In genomic region chr14:104151546-104152245, GRCh38 we compare ENCODE assay signal across 20 cellular contexts. TPM values are rescaled to one million over a fixed set of nuclear protein-coding genes. Genes with fewer than 3 reads are reported as not detected.
DNase-seq lines count a peak whose midpoint lies in the region; ATAC-seq and TF ChIP-seq lines count a peak whose summit lies in the region.
"Had no signal": no experiment of that assay in that cellular context is flagged by ENCODE, and none has a peak within 500 bp of the region (broad histone marks: within the 10 kb centered on the region; RNA-seq: fewer than 3 reads in every experiment).

No MANE protein-coding gene starts in this region.

- H2BK15ac ChIP-seq in mesenchymal stem cell (ENCODE audit: low read depth, poor library complexity, severe bottlenecking) (peak overlapping the region; percentile 16), neuronal stem cell (ENCODE audit: low read length) (peak overlapping the region; percentile 74)

- no peak overlapping the region for H2BK5ac ChIP-seq in mesenchymal stem cell (ENCODE audit: low read depth, low read length, poor library complexity, severe bottlenecking)
- peak overlapping the region; percentile 42 for H2BK5ac ChIP-seq in neuronal stem cell (ENCODE audit: low read length)

- H3K23ac ChIP-seq in mesenchymal stem cell (ENCODE audit: low read length in 2 of 2) (no peak overlapping the region), neuronal stem cell (ENCODE audit: low read depth, low read length, poor library complexity) (peak overlapping the region; percentile 89)

- H3K4me3 Mint-ChIP-seq in GM23338 (no peak overlapping the region), Calu3 (ENCODE audit: low read depth, unreplicated experiment) (no peak overlapping the region)

- peaks cover 10% of the 10 kb centered on the region for H3K27me3 Mint-ChIP-seq in GM23338 (ENCODE audit: insufficient read depth, low read depth, poor library complexity)
- H3K27me3 Mint-ChIP-seq in Calu3 (ENCODE audit: unreplicated experiment): peaks cover 41% of the 10 kb centered on the region

- peak overlapping the region; percentile 40; the same call in 1 of the 2 replicates for H3K27ac Mint-ChIP-seq in GM23338
- H3K27ac Mint-ChIP-seq in Calu3 (ENCODE audit: unreplicated experiment): no peak overlapping the region

- H3K9me3 Mint-ChIP-seq in GM23338 (no peaks in the 10 kb centered on the region), Calu3 (ENCODE audit: low read depth, unreplicated experiment) (no peaks in the 10 kb centered on the region)

- no peaks in the 10 kb centered on the region for H3K9me3 ChIP-seq in mesenchymal stem cell (ENCODE audit: control insufficient read depth, low read length)
- no peaks in the 10 kb centered on the region for H3K9me3 ChIP-seq in neuronal stem cell (replicated peaks in 1 of 2; ENCODE audit: control insufficient read depth in 2 of 2, insufficient read depth in 1 of 2, low read depth in 1 of 2, low read length in 2 of 2)
- H3K9me3 ChIP-seq: A549; BLaER1 treated with 17β-estradiol and CSF1 and Interleukin-3, amounts not matched to agents 10 nM and 100 nM had no signal

- no peaks in the 10 kb centered on the region for H3K36me3 Mint-ChIP-seq in GM23338 (ENCODE audit: low read depth)
- H3K36me3 Mint-ChIP-seq in Calu3 (ENCODE audit: insufficient read depth, unreplicated experiment): no peaks in the 10 kb centered on the region

- H4K20me1 ChIP-seq in GM23338 (replicated peaks; ENCODE audit: insufficient read depth): no peaks in the 10 kb centered on the region

- 0 out of 2 replicates have a peak, but pooled peaks cover 5% of the 10 kb centered on the region for H3F3A ChIP-seq in GM23338 (replicated peaks; ENCODE audit: low read depth)

- CTCF ChIA-PET in Calu3 (lab: Charles Lee): interaction anchor here (0.6 kb wide), 1 partner anchor 213 kb away, joined by 5 read pairs; no protein-coding TSS in a partner anchor

- H3K4me1 ChIP-seq in GM23338 (ENCODE audit: insufficient read depth) (peaks cover 21% of the 10 kb centered on the region), mesenchymal stem cell (ENCODE audit: control insufficient read depth, insufficient read depth, low read depth, low read length) (peaks cover 29% of the 10 kb centered on the region), neuronal stem cell (ENCODE audit: control insufficient read depth in 2 of 2, insufficient read depth in 1 of 2, low read depth in 1 of 2, low read length in 2 of 2) (peaks cover 36 to 39% of the 10 kb centered on the region in 2 donors)

- H3K4me1 Mint-ChIP-seq in GM23338 (peaks cover 18% of the 10 kb centered on the region), Calu3 (ENCODE audit: low read depth, unreplicated experiment) (no peaks in the 10 kb centered on the region)

- H2BK12ac ChIP-seq in mesenchymal stem cell (ENCODE audit: low read length in 2 of 2): peak overlapping the region; percentile 51 to 95
- peak overlapping the region; percentile 94 for H2BK12ac ChIP-seq in neuronal stem cell (ENCODE audit: low read length)

- no peak overlapping the region for H2AK5ac ChIP-seq in mesenchymal stem cell (ENCODE audit: low read length, severe bottlenecking)
- peak overlapping the region; percentile 98 for H2AK5ac ChIP-seq in neuronal stem cell (ENCODE audit: low read depth, low read length)

- TF ChIP-seq CTCF in GM23338 (conservative IDR thresholded peaks at IDR 0.05; ENCODE audit: low read depth in 2 of 2) (no peak), Calu3 (IDR thresholded peaks at IDR 0.05; ENCODE audit: unreplicated experiment) (no peak)

- H3K27me3 ChIP-seq in GM23338 (ENCODE audit: insufficient read depth) (no peaks in the 10 kb centered on the region), mesenchymal stem cell (ENCODE audit: control insufficient read depth in 1 of 2, insufficient read depth in 1 of 2, low read length in 2 of 2) (peaks cover 8 to 11% of the 10 kb centered on the region in 2 experiments), neuronal stem cell (ENCODE audit: control insufficient read depth in 3 of 3, insufficient read depth in 3 of 3, low read depth in 1 of 3, low read length in 3 of 3) (no peaks in the 10 kb centered on the region)
- H3K27me3 ChIP-seq: BLaER1 treated with 17β-estradiol and CSF1 and Interleukin-3, amounts not matched to agents 10 nM and 100 nM had no signal

- H4K8ac ChIP-seq in mesenchymal stem cell (ENCODE audit: low read length): peak overlapping the region; percentile 55
- no peak overlapping the region for H4K8ac ChIP-seq in neuronal stem cell (ENCODE audit: low read depth, low read length)

- H3K79me2 ChIP-seq in GM23338 (replicated peaks; ENCODE audit: insufficient read depth): peaks cover 71% of the 10 kb centered on the region

- H3K9me2 ChIP-seq in GM23338 (ENCODE audit: insufficient read depth): no peaks in the 10 kb centered on the region

- H2BK120ac ChIP-seq in mesenchymal stem cell (ENCODE audit: low read depth, low read length) (peak overlapping the region; percentile 67), neuronal stem cell (ENCODE audit: low read depth, low read length) (no peak overlapping the region)

- H3K14ac ChIP-seq in mesenchymal stem cell (ENCODE audit: low read length in 2 of 2) (no peak overlapping the region), neuronal stem cell (ENCODE audit: low read length) (peak overlapping the region; percentile 82)

- peak overlapping the region; percentile 37 to 65 for H3K18ac ChIP-seq in mesenchymal stem cell (ENCODE audit: low read depth in 1 of 2, low read length in 2 of 2)
- H3K18ac ChIP-seq in neuronal stem cell (ENCODE audit: low read length): peak overlapping the region; percentile 80

- H3K9ac ChIP-seq in mesenchymal stem cell (ENCODE audit: low read length): no peak overlapping the region
- H3K9ac ChIP-seq in neuronal stem cell (ENCODE audit: low read depth, low read length, poor library complexity): peak overlapping the region; percentile 64

- H3K27ac ChIP-seq in GM23338 (ENCODE audit: low read depth) (no peak overlapping the region), mesenchymal stem cell (ENCODE audit: low read length, poor library complexity, severe bottlenecking) (no peak overlapping the region), neuronal stem cell (replicated peaks; ENCODE audit: low read length) (peak overlapping the region; percentile 55)

- BruUV-seq in Calu3 (replicated peaks; lab: Mats Ljungman, UMichigan): no TSS peak

- no peaks in the 10 kb centered on the region for H3K79me1 ChIP-seq in mesenchymal stem cell (replicated peaks; ENCODE audit: low read length, poor library complexity, severe bottlenecking)
- peaks cover 36% of the 10 kb centered on the region for H3K79me1 ChIP-seq in neuronal stem cell (ENCODE audit: low read depth, low read length)

- 92% methylated on average over 35 of the region's 35 CpGs for WGBS in mesenchymal stem cell
- WGBS in neuronal stem cell (ENCODE audit: extremely low coverage in 2 of 2, insufficient read length in 2 of 2, insufficient replicate concordance in 1 of 2), 2 donors: no CpG with 5 or more reads among the region's 35 CpGs

- no peak for ATAC-seq in GM23338
- ATAC-seq: A549, SK-N-SH treated with all-trans-retinoic acid at 6 μM for 48 hours had no signal

- H4K91ac ChIP-seq in mesenchymal stem cell (ENCODE audit: low read length) (peak overlapping the region; percentile 39), neuronal stem cell (ENCODE audit: low read depth, low read length, poor library complexity) (no peak overlapping the region)

- DNase-seq in GM23338 (ENCODE audit: low spot score) (no peak), NCI-H2227 treated with DMSO at 0.1 percent for 48 hours (lab: John Stamatoyannopoulos, UW) (peak; percentile 20), mesenchymal stem cell (no peak), neuronal stem cell (ENCODE audit: low spot score) (no peak), GM19240 (ENCODE audit: insufficient read length, low spot score) (no peak), RKO (ENCODE audit: low spot score) (no peak), Calu3 (no peak)
- DNase-seq: DMS79 treated with DMSO at 0.1 percent for 48 hours, HCEC 1CT, IMR-90, NCI-H2081, NCI-H510A, NCI-H748 treated with DMSO at 0.1 percent for 48 hours, OCI-M1, SIG-M5 had no signal

- intact Hi-C loops in Calu3 (cut with micrococcal nuclease; ENCODE audit: unreplicated experiment): no loop called here

- H2AFZ ChIP-seq in GM23338 (no peak overlapping the region), mesenchymal stem cell (ENCODE audit: low read depth, low read length) (no peak overlapping the region), neuronal stem cell (ENCODE audit: low read length) (no peak overlapping the region)

- H3K4ac ChIP-seq in mesenchymal stem cell (ENCODE audit: low read depth in 1 of 2, low read length in 2 of 2) (peak overlapping the region in 1 of 2 experiments; percentile 59), neuronal stem cell (ENCODE audit: low read length) (no peak overlapping the region)

- H3K4me3 ChIP-seq in GM23338 (no peak overlapping the region), mesenchymal stem cell (ENCODE audit: insufficient read depth in 1 of 2, low read depth in 1 of 2, low read length in 2 of 2) (no peak overlapping the region), neuronal stem cell (ENCODE audit: low read length in 2 of 2) (no peak overlapping the region)
- H3K4me3 ChIP-seq: A549; BLaER1 treated with 17β-estradiol and CSF1 and Interleukin-3, amounts not matched to agents 10 nM and 100 nM had no signal

- no peaks in the 10 kb centered on the region for H3K36me3 ChIP-seq in GM23338 (ENCODE audit: insufficient read depth)
- no peaks in the 10 kb centered on the region for H3K36me3 ChIP-seq in mesenchymal stem cell (ENCODE audit: control insufficient read depth in 1 of 2, insufficient read depth in 2 of 2, low read depth in 1 of 2, low read length in 2 of 2)
- peaks cover 4 to 9% of the 10 kb centered on the region in 2 donors for H3K36me3 ChIP-seq in neuronal stem cell (replicated peaks in 1 of 2; ENCODE audit: control insufficient read depth in 2 of 2, insufficient read depth in 2 of 2, low read length in 2 of 2)

- H3K4me2 ChIP-seq in GM23338 (no peak overlapping the region), mesenchymal stem cell (ENCODE audit: low read length, poor library complexity, severe bottlenecking) (no peak overlapping the region), neuronal stem cell (ENCODE audit: insufficient read depth, low read length, poor library complexity, severe bottlenecking) (no peak overlapping the region)
- H3K4me2 ChIP-seq: A549 had no signal

RNA-seq across cellular contexts. Expression of gene KIF26A, which starts 13.3 kb away (rescaled TPM):
- total RNA-seq in GM23338 (2014; rRNA removed; shearing (Covaris generic)): 82.9 and 103 TPM in 2 replicates
- 5.6 and 6.4 TPM in 2 replicates for polyA plus RNA-seq in GM23338 (2016; fragmentation: Nextera tagmentation; extraction: Ambion mirVana)
- polyA plus RNA-seq in mesenchymal stem cell (2013, experiment 1 of 2): 1.7 TPM
- 1.7 TPM for polyA plus RNA-seq in mesenchymal stem cell (2013, experiment 2 of 2)
- 14.6 TPM for polyA plus RNA-seq in neuronal stem cell (2013, experiment 1 of 2)
- polyA plus RNA-seq in neuronal stem cell (2013, experiment 2 of 2): 14.0 TPM
- total RNA-seq in Calu3 (2022): 0.07 TPM in 2 replicates
- total RNA-seq: IMR-90, M059J, RPMI7951 had no signal
- polyA plus RNA-seq: IMR-90 had no signal

Comparison
In these comparisons a context has a peak if more than half of its experiments do, and no peak if none do; other contexts are left out.
1. RNA of gene KIF26A, which starts 13.3 kb away (total RNA-seq): 82.9 to 103 TPM in GM23338; 0.07 TPM in Calu3; every median in the first group is over 10 times any median in the second.